ENCODE assay signal across 20 cellular contexts in the genomic region with DNA sequence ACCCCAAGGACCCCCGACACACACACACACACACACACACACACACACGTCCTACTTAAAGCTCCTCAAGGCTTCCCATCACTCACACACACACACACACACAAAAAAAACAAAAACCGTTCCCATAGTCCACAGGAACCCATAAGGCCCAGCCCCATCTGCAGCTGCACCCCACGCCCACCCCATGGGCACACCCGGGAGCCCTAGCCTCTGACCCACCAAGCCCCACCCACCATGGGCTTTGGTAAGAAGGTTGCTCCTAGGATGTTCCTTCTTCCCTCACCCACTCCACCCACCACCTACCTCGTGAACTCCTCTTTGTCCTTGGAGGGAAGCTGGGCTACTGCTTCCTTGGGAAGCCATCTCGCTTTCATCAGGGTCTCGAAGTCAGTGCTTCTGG.
"Had no signal": no experiment of that assay in that cellular context is flagged by ENCODE, and none has a peak within 500 bp of the region (broad histone marks: within the 10 kb centered on the region; RNA-seq: fewer than 3 reads in every experiment).

No MANE protein-coding gene starts in this region.

- DNase-seq: dermis blood vessel endothelial cell; dorsolateral prefrontal cortex; effector CD4-positive, alpha-beta T cell; effector memory CD4-positive, alpha-beta T cell; esophagus squamous epithelium; foreskin fibroblast; foreskin melanocyte; gastrocnemius medialis; glutamatergic neuron; head of caudate nucleus; heart right ventricle; hippocampal formation; left cardiac atrium; left lung; left ventricle myocardium superior; mesendoderm; midbrain had no signal

- H3K4me3 Mint-ChIP-seq: memory B cell had no signal

- H3K36me3 ChIP-seq: esophagus squamous epithelium, gastrocnemius medialis, heart right ventricle, left lung had no signal

- H3K27ac ChIP-seq: coronary artery, dorsolateral prefrontal cortex, esophagus squamous epithelium, gastrocnemius medialis, heart right ventricle, left lung had no signal

- H3K27ac Mint-ChIP-seq: memory B cell had no signal

- H3K4me3 ChIP-seq: coronary artery, dorsolateral prefrontal cortex, esophagus squamous epithelium, gastrocnemius medialis, heart right ventricle, left lung, lung had no signal

- H3K27me3 ChIP-seq: dorsolateral prefrontal cortex, gastrocnemius medialis, left lung had no signal

- H3K36me3 Mint-ChIP-seq: memory B cell had no signal

- H3K9me3 Mint-ChIP-seq: memory B cell had no signal

- H3K4me1 Mint-ChIP-seq: memory B cell had no signal

- ATAC-seq: gastrocnemius medialis, heart right ventricle, left cardiac atrium, left lung, left ventricle myocardium superior had no signal

- H3K4me1 ChIP-seq: esophagus squamous epithelium, gastrocnemius medialis had no signal

- H3K9me3 ChIP-seq: esophagus squamous epithelium, gastrocnemius medialis, heart right ventricle, left lung had no signal
